Comparison of ENCODE assay signal across 22 cellular contexts in the genomic region with DNA sequence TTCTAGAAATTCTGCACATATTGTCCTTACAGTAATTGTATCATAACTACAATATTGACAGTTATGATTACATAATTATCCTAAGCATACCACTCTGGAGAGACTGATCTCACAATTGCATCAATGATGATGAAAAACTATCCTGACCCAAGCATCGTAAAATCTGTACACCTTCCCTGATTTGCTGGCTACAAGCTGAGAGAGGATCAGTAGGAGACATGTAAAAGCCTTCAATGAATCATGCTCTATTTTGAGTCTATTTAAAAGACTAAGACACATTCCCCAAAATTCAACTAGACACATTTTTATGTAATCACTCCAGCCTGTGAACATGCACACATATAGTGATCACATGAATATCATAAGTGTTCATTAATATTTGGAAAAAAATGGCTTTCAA.
"Had no signal": no experiment of that assay in that cellular context is flagged by ENCODE, and none has a peak within 500 bp of the region (broad histone marks: within the 10 kb centered on the region; RNA-seq: fewer than 3 reads in every experiment).

No MANE protein-coding gene starts in this region.

- H3K9me3 ChIP-seq: colonic mucosa, right lobe of liver, stomach, testis, uterus had no signal

- H3K4me1 ChIP-seq: colonic mucosa, right lobe of liver, stomach, testis, uterus had no signal

- H3K4me2 ChIP-seq: hepatocyte, smooth muscle cell had no signal

- H3K4me3 ChIP-seq: colonic mucosa, hepatocyte, right lobe of liver, smooth muscle cell, stomach, testis, uterus had no signal

- H3K79me2 ChIP-seq: hepatocyte had no signal

- H3K36me3 ChIP-seq: colonic mucosa, right lobe of liver, stomach, uterus had no signal

- ATAC-seq: activated CD4-positive, CD25-positive, alpha-beta regulatory T cell treated with anti-CD3 and anti-CD28 coated beads, Interleukin-2, amount 50 U/mL, for 24 hours; right lobe of liver; stimulated activated memory B cell treated with anti-CD40 and anti-IgM and Interleukin-4, amounts not matched to agents 10 μg/mL and 1 μg/mL and 100 μg/mL, for 72 hours had no signal

- H3K27me3 ChIP-seq: colonic mucosa, hepatocyte, right lobe of liver, stomach, testis, uterus had no signal

- H3K27ac ChIP-seq: colonic mucosa, epithelial cell of prostate, hepatocyte, right lobe of liver, stomach, testis, uterus, VCaP had no signal

- H2AFZ ChIP-seq: hepatocyte had no signal

- DNase-seq: activated CD4-positive, alpha-beta memory T cell treated with anti-CD3 and anti-CD28 coated beads, Interleukin-2, amount 10 ng/mL, durations not matched to agents 7 days and 5 days; activated CD4-positive, alpha-beta T cell treated with anti-CD3 and anti-CD28 coated beads, Interleukin-2, amount 10 ng/mL, durations not matched to agents 24 days and 14 days; activated effector memory CD4-positive, alpha-beta T cell treated with anti-CD3 and anti-CD28 coated beads, Interleukin-2, amount 50 U/mL, for 16 hours; aorta; central memory CD4-positive, alpha-beta T cell; colonic mucosa; endodermal cell; glutamatergic neuron; nephron progenitor cell; posterior cingulate gyrus; right lobe of liver; stimulated activated CD4-positive, alpha-beta T cell treated with anti-CD3 and anti-CD28 coated beads, Interleukin-15, amount 100 ng/mL, for 24 hours; stomach; testis; trophoblast cell; uterus had no signal
